ENCODE assay signal across 27 cellular contexts in genomic region chr11:104525416-104525815, GRCh38.
"Had no signal": no experiment of that assay in that cellular context is flagged by ENCODE, and none has a peak within 500 bp of the region (broad histone marks: within the 10 kb centered on the region; RNA-seq: fewer than 3 reads in every experiment).

No MANE protein-coding gene starts in this region.

- H3K4me1 ChIP-seq: left lung, neural progenitor cell, psoas muscle, thyroid gland, transverse colon had no signal

- H3K9ac ChIP-seq: neural progenitor cell had no signal

- DNase-seq: head of caudate nucleus; hippocampal formation; kidney glomerular epithelial cell; left colon; left lung; mesendoderm; naive B cell; natural killer cell; nephron progenitor cell; pancreas; posterior cingulate gyrus; psoas muscle; stimulated activated CD4-positive, alpha-beta T cell treated with anti-CD3 and anti-CD28 coated beads, Interleukin-12 subunit alpha, Interleukin-12 subunit beta, amount 100 ng/mL, for 4 hours; stimulated activated CD4-positive, alpha-beta T cell treated with anti-CD3 and anti-CD28 coated beads, Interleukin-15, amount 100 ng/mL, for 24 hours; stimulated activated CD4-positive, alpha-beta T cell treated with anti-CD3 and anti-CD28 coated beads, Interleukin-2, amount 100 ng/mL, for 24 hours; stimulated activated CD4-positive, alpha-beta T cell treated with anti-CD3 and anti-CD28 coated beads, Interleukin-4, amount 100 ng/mL, for 1 hour; stimulated activated naive B cell treated with anti-CD40 and anti-IgM and Interleukin-4, amounts not matched to agents 10 μg/mL and 1 μg/mL and 100 μg/mL, for 72 hours; stimulated activated naive CD8-positive, alpha-beta T cell treated with anti-CD3 and anti-CD28 coated beads, Interleukin-15, Interleukin-2, amounts not matched to agents 100 U/mL and 50 U/mL, for 24 hours; stomach; thyroid gland; transverse colon; upper lobe of left lung had no signal

- H3K36me3 ChIP-seq: left lung, neural progenitor cell, neutrophil, pancreas, stomach, thyroid gland, transverse colon, upper lobe of left lung, vagina had no signal

- H2AFZ ChIP-seq: neural progenitor cell had no signal

- H3K27ac ChIP-seq: left lung, neural progenitor cell, neutrophil, pancreas, psoas muscle, stomach, thyroid gland, transverse colon, upper lobe of left lung, vagina had no signal

- H3K9me3 ChIP-seq: left lung, neutrophil, pancreas, psoas muscle, stomach, thyroid gland, transverse colon, upper lobe of left lung, vagina had no signal

- H3K4me2 ChIP-seq: neural progenitor cell had no signal

- H3K4me3 ChIP-seq: left lung, lung, neural progenitor cell, pancreas, psoas muscle, skin epidermis, stomach, thyroid gland, transverse colon, upper lobe of left lung, vagina had no signal

- H3K27me3 ChIP-seq: left lung, neural progenitor cell, neutrophil, pancreas, stomach, thyroid gland, transverse colon, upper lobe of left lung, vagina had no signal
